8 cellular contexts compared by ENCODE assay signal in genomic region chr6:26124550-26125014, GRCh38. TPM values are rescaled to one million over a fixed set of nuclear protein-coding genes. Genes with fewer than 3 reads are reported as not detected.
DNase-seq lines count a peak whose midpoint lies in the region; ATAC-seq and TF ChIP-seq lines count a peak whose summit lies in the region.

No MANE protein-coding gene starts in this region.

- peaks cover 19 to 22% (median 21%) of the 10 kb centered on the region in 3 donors for H3K27me3 Mint-ChIP-seq in immature natural killer cell (ENCODE audit: low read depth in 3 of 3)

- peak overlapping the region; percentile 90 to 98 for H3K27ac ChIP-seq in ascending aorta
- H3K27ac ChIP-seq in substantia nigra (ENCODE audit: low read depth, low read length, poor library complexity, severe bottlenecking), result peak overlapping the region; percentile 88

- intact Hi-C loops in ascending aorta (cut with DNase I), result loop anchor here (2.0 to 10.0 kb wide), 3 partner anchors 48 to 1020 kb away; a partner anchor contains a TSS

- H3K4me3 Mint-ChIP-seq in immature natural killer cell, result peak overlapping the region; percentile 96 to 100 (median 99)

- peaks cover 9 to 15% (median 14%) of the 10 kb centered on the region in 3 donors for H3K36me3 Mint-ChIP-seq in immature natural killer cell

- H3K4me3 ChIP-seq in NB4 (ENCODE audit: low read depth, low read length) (peak overlapping the region; percentile 99), ascending aorta (peak overlapping the region; percentile 72 to 95)

- no peaks in the 10 kb centered on the region for H3K9me3 Mint-ChIP-seq in immature natural killer cell

- H3K9me3 ChIP-seq in ascending aorta, result no peaks in the 10 kb centered on the region

- peaks cover 40 to 51% of the 10 kb centered on the region in 2 donors for H3K4me1 Mint-ChIP-seq in immature natural killer cell

- TF ChIP-seq CTCF in NB4 (IDR thresholded peaks at IDR 0.05; ENCODE audit: low read depth, low read length), result no peak
- TF ChIP-seq CTCF in ascending aorta (IDR thresholded peaks at IDR 0.05), result no peak

- H3K36me3 ChIP-seq in ascending aorta, result peaks cover 5 to 10% of the 10 kb centered on the region in 2 donors

- ATAC-seq in GM18868 (IDR thresholded peaks at IDR 0.05; ENCODE audit: unreplicated experiment), result peak; percentile 0
- no peak for ATAC-seq in GM19395 (IDR thresholded peaks at IDR 0.05; ENCODE audit: unreplicated experiment)

- H3K27me3 ChIP-seq in ascending aorta, result no peaks in the 10 kb centered on the region

- DNase-seq in NB4 (ENCODE audit: low read depth) (no peak), ascending aorta (ENCODE audit: low spot score in 2 of 2) (no peak), immature natural killer cell (peak in 1 of 3 donors; percentile 14), substantia nigra (lab: John Stamatoyannopoulos, UW) (no peak), mesenteric fat pad (ENCODE audit: low spot score) (no peak), AG08396 (ENCODE audit: low spot score) (no peak)

- H3K4me1 ChIP-seq in ascending aorta, result peaks cover 0 to 24% of the 10 kb centered on the region in 2 donors

- peak overlapping the region; percentile 97 to 100 (median 98) for H3K27ac Mint-ChIP-seq in immature natural killer cell

- TF ChIP-seq POLR2A in NB4 (IDR thresholded peaks at IDR 0.05; ENCODE audit: extremely low read depth, insufficient read length), result no peak

RNA-seq across cellular contexts. Expression of gene HFE, which starts 37.4 kb away (rescaled TPM):
- total RNA-seq in ascending aorta (2.6 TPM), mesenteric fat pad (13.5 TPM)
- 1 to 10 TPM in 2 of 3 donors, under 1 TPM in 1; 0.90 to 5.1 (median 1.8) TPM for polyA plus RNA-seq in immature natural killer cell
